9 cellular contexts compared by ENCODE assay signal in the genomic region with DNA sequence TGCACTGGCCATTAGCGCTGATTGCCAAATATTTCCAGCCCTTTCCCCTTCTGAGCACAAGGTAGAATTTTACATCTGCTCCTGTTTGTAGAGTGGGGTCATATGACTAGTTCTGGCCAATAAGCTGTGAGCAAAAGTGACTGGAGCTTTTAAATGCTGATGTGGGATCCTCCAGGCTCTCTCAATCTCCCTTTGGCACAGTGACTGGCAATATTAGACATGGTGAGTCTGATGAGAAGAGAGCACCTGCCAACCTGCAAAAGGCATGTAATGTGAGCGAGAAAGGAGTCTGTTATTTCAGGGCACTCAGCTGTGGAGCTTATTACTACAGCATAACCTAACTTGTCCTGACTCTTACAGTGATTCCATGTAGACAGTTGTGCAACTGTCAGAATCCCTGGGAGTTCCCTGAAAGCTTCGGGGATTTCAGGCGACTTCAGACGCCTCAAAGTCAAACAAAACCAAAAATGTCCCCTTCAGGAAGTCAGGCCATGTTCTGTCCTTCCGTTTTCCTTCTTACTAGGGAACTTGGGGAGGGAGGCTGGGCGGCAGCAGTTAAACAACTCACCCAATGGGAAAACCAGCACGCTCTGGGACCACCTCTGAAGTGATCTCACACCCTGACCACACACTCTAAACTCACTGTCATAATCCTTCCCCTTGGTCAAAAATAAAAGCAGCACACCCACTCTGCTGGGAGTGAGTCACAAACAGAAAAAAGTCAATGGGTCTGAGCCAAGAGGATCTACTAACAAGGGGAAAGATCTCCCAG. TPM values are rescaled to one million over a fixed set of nuclear protein-coding genes. Genes with fewer than 3 reads are reported as not detected.
A peak's percentile ranks its signal among the peaks of the same experiment; 100 is the strongest.
DNase-seq lines count a peak whose midpoint lies in the region; ATAC-seq, FAIRE-seq and TF ChIP-seq lines count a peak whose summit lies in the region.
"Had no signal": no experiment of that assay in that cellular context is flagged by ENCODE, and none has a peak within 500 bp of the region (broad histone marks: within the 10 kb centered on the region; RNA-seq: fewer than 3 reads in every experiment).

No MANE protein-coding gene starts in this region.

- no peaks in the 10 kb centered on the region for H3F3A ChIP-seq in PC-3 (ENCODE audit: low read length, unreplicated experiment)

- CTCF ChIA-PET in PC-3 (lab: Charles Lee) = interaction anchor here (0.6 to 1.7 kb wide), 7 partner anchors 24 to 108 kb away, joined by 3 to 11 read pairs (median 4); no protein-coding TSS in a partner anchor

- H3K9ac ChIP-seq in PC-3 (ENCODE audit: low read length) (peak overlapping the region; percentile 38), astrocyte (ENCODE audit: low read length) (no peak overlapping the region)

- TF ChIP-seq CTCF in PC-3 (conservative IDR thresholded peaks at IDR 0.05; ENCODE audit: low read depth, low read length) (no peak), astrocyte (IDR thresholded peaks at IDR 0.05; ENCODE audit: insufficient read depth, low read depth, low read length) (no peak), mucosa of descending colon (IDR thresholded peaks at IDR 0.05) (no peak)

- peaks cover 33% of the 10 kb centered on the region for H3K4me1 Mint-ChIP-seq in astrocyte (ENCODE audit: low read depth, unreplicated experiment)

- H3K9me3 Mint-ChIP-seq in astrocyte (ENCODE audit: unreplicated experiment) = no peaks in the 10 kb centered on the region

- H3K27ac Mint-ChIP-seq in astrocyte (ENCODE audit: unreplicated experiment) = peak overlapping the region; percentile 28

- POLR2A ChIA-PET in PC-3 (lab: Charles Lee; ENCODE audit: unreplicated experiment) = interaction anchor here (0.6 kb wide), 1 partner anchor 817 kb away, joined by 3 read pairs; no protein-coding TSS in a partner anchor

- FAIRE-seq in astrocyte (lab: Jason Lieb, UNC) = peak; percentile 49
- FAIRE-seq: A204.1 had no signal

- peak overlapping the region; percentile 79 for H3K27ac ChIP-seq in PC-3 (ENCODE audit: low read length)
- peak overlapping the region; percentile 30 for H3K27ac ChIP-seq in astrocyte (ENCODE audit: low read depth, low read length)

- H3K36me3 Mint-ChIP-seq in astrocyte (ENCODE audit: low read depth, unreplicated experiment) = no peaks in the 10 kb centered on the region

- H3K27me3 Mint-ChIP-seq in astrocyte (ENCODE audit: low read depth, unreplicated experiment) = peaks cover 29% of the 10 kb centered on the region

- H4K20me1 ChIP-seq in PC-3 (ENCODE audit: low read length) = no peaks in the 10 kb centered on the region
- H4K20me1 ChIP-seq in astrocyte (ENCODE audit: insufficient read depth, low read length) = peaks cover 3% of the 10 kb centered on the region

- peak overlapping the region; percentile 66 for H3K4me2 ChIP-seq in PC-3 (ENCODE audit: low read length)
- peak overlapping the region; percentile 69 for H3K4me2 ChIP-seq in astrocyte (ENCODE audit: low read length)

- H3K4me3 Mint-ChIP-seq in astrocyte (ENCODE audit: unreplicated experiment) = peak overlapping the region; percentile 12

- DNase-seq in DMS53 (lab: John Stamatoyannopoulos, UW) (peak; percentile 23), DMS53 treated with DMSO at 0.1 percent for 48 hours (lab: John Stamatoyannopoulos, UW; ENCODE audit: unreplicated experiment) (no peak), PC-3 (peak; percentile 100), astrocyte (ENCODE audit: low read depth) (peak; percentile 99), mucosa of descending colon (peak in 2 of 3 donors; percentile 27 to 34), NCI-H1092 treated with DMSO at 0.1 percent for 48 hours (lab: John Stamatoyannopoulos, UW) (no peak), NCI-H748 (lab: John Stamatoyannopoulos, UW; ENCODE audit: unreplicated experiment) (no peak)

- peak; percentile 70 for ATAC-seq in HG02610 (IDR thresholded peaks at IDR 0.05; ENCODE audit: unreplicated experiment)
- ATAC-seq in PC-3 = peak; percentile 75
- peak; percentile 32 for ATAC-seq in mucosa of descending colon

- BruUV-seq in PC-3 (replicated peaks; lab: Mats Ljungman, UMichigan) = TSS peak; percentile 83

- H3K36me3 ChIP-seq in PC-3 (ENCODE audit: low read depth, low read length) (no peaks in the 10 kb centered on the region), astrocyte (ENCODE audit: insufficient read depth, low read length) (no peaks in the 10 kb centered on the region), mucosa of descending colon (ENCODE audit: low read depth) (no peaks in the 10 kb centered on the region)

- peaks cover 41% of the 10 kb centered on the region for H3K4me1 ChIP-seq in PC-3 (ENCODE audit: insufficient read depth, low read length)
- H3K4me1 ChIP-seq in astrocyte (ENCODE audit: insufficient read depth, low read length) = peaks cover 36% of the 10 kb centered on the region
- H3K4me1 ChIP-seq in mucosa of descending colon (ENCODE audit: low read depth) = peaks cover 8% of the 10 kb centered on the region

- H3K27me3 ChIP-seq in PC-3 (ENCODE audit: low read length) = no peaks in the 10 kb centered on the region
- peaks cover 27% of the 10 kb centered on the region for H3K27me3 ChIP-seq in astrocyte (ENCODE audit: insufficient read depth, low read length)

- no peaks in the 10 kb centered on the region for H3K9me2 ChIP-seq in PC-3 (replicated peaks; ENCODE audit: low read length)

- H3K9me3 ChIP-seq in PC-3 (ENCODE audit: low read length) = no peaks in the 10 kb centered on the region
- H3K9me3 ChIP-seq in astrocyte (ENCODE audit: insufficient read depth, low read depth, low read length) = no peaks in the 10 kb centered on the region
- H3K9me3 ChIP-seq in mucosa of descending colon = no peaks in the 10 kb centered on the region

- intact Hi-C loops in PC-3 (cut with micrococcal nuclease) (loop anchor here (2.0 kb wide), 2 partner anchors 37 to 85 kb away; no protein-coding TSS in a partner anchor), mucosa of descending colon (cut with DNase I, micrococcal nuclease) (no loop called here)

- H3K79me2 ChIP-seq in PC-3 (ENCODE audit: low read length) = no peaks in the 10 kb centered on the region
- no peaks in the 10 kb centered on the region for H3K79me2 ChIP-seq in astrocyte (ENCODE audit: insufficient read depth, low read length)

- peak overlapping the region; percentile 61 for H2AFZ ChIP-seq in PC-3 (ENCODE audit: low read length)
- no peak overlapping the region for H2AFZ ChIP-seq in astrocyte (ENCODE audit: low read depth, low read length)

- H3K4me3 ChIP-seq in PC-3 (ENCODE audit: low read length) = peak overlapping the region; percentile 4; the same call in 1 of the 2 replicates
- no peak overlapping the region for H3K4me3 ChIP-seq in astrocyte (ENCODE audit: insufficient read depth, low read depth, low read length)
- H3K4me3 ChIP-seq in mucosa of descending colon = no peak overlapping the region

RNA-seq across cellular contexts. Expression of a gene that starts 3.6 kb away (rescaled TPM):
- total RNA-seq in PC-3 (2014; rRNA removed) (15.5 and 16.0 TPM in 2 replicates), astrocyte (0.43 and 0.53 TPM in 2 replicates), mucosa of descending colon (1 to 10 TPM; 5.3 to 7.6 (median 5.8) TPM)

RNA-seq across cellular contexts. Expression of a gene that starts 33.5 kb away (rescaled TPM):
- total RNA-seq in PC-3 (2014; rRNA removed) = 27.0 and 28.3 TPM in 2 replicates
- total RNA-seq in astrocyte = 15.5 and 17.0 TPM in 2 replicates
- 10 to 100 TPM in 2 of 3 donors, 1 to 10 TPM in 1; 9.7 to 24.7 (median 16.4) TPM for total RNA-seq in mucosa of descending colon

Comparison
In these comparisons a context has a peak if more than half of its experiments do, and no peak if none do; other contexts are left out.
1. DNase-seq: peak in DMS53 (single experiment), PC-3 (single experiment), astrocyte (single experiment) and mucosa of descending colon (2 of 3); none in DMS53 treated with DMSO at 0.1 percent for 48 hours (single experiment), NCI-H1092 treated with DMSO at 0.1 percent for 48 hours (single experiment) and NCI-H748 (single experiment).
2. Peak in every context shown above with its lines, with median percentiles within 50 percentile points of each other: ATAC-seq.